In the genomic region with DNA sequence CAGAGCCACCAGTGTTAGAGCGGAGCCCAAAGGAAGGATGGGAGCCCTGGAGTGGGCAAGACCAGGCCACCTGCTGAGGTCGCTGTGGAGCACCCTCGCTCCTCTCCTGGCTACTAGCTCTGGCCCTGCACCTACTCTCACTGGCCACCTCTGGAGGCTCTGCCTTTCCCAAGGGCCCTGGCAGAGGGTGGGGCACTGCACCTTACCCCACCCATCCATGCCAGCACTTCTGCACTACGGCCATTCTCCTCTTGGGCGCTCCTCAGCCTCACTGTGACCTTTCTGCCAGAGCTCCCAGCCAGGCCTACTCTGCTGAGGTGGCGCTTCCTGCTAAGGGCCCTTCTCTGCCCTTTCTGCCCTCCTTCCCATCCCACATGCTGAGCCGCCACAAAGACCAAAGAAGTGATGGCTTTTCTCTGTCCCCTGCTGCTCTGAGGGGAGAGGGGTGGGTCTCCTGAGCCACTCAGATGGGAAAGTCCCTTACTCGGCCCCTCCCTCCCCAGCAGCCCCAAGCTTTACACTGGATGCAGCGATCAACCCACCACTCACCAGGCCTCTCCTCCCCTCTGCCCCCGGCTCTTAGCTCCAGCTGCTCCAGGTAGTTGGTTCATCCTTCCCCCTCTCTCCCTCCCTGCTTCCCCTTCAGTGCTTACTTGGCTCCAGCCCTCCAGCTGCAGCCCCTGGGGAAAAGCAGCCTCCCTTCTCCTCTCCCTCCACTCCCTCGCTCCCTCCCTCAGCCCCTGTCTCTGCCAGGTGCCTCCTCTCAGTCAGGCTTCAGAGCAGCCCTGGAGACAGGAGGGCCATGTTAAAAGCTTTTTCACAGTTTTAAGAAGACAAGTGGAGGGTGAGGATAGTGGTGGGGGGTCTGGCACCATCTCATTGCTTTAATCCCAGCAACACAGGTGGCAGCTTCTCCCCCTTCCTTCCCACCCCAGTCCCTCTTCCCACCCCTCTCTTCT, we compare ENCODE assay signal across 2 cellular contexts.
TF ChIP-seq lines count a peak whose summit lies in the region.

No MANE protein-coding gene starts in this region.

TF ChIP-seq in A549, 52 proteins besides CTCF, POLR2A, EP300 and RAD21:
- TF ChIP-seq MAFK (IDR thresholded peaks at IDR 0.05; ENCODE audit: partially characterized antibody), result peak; percentile 48
- TF ChIP-seq, protein P1, sequence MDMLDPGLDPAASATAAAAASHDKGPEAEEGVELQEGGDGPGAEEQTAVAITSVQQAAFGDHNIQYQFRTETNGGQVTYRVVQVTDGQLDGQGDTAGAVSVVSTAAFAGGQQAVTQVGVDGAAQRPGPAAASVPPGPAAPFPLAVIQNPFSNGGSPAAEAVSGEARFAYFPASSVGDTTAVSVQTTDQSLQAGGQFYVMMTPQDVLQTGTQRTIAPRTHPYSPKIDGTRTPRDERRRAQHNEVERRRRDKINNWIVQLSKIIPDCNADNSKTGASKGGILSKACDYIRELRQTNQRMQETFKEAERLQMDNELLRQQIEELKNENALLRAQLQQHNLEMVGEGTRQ (IDR thresholded peaks at IDR 0.05), result no peak
TF ChIP-seq in A549: peak in this region for 1.

TF ChIP-seq in HCT116, 20 proteins besides CTCF, POLR2A, EP300 and RAD21:
- TF ChIP-seq JUND (IDR thresholded peaks at IDR 0.05) (no peak), POLR2AphosphoS5 (IDR thresholded peaks at IDR 0.05; ENCODE audit: low read depth, low read length) (no peak), SIN3A (IDR thresholded peaks at IDR 0.05; ENCODE audit: low read depth) (no peak), EZH2phosphoT487 (IDR thresholded peaks at IDR 0.05; ENCODE audit: borderline replicate concordance) (no peak), ZFX (IDR thresholded peaks at IDR 0.05) (no peak), EGR1 (IDR thresholded peaks at IDR 0.05; ENCODE audit: low read depth) (no peak)
- TF ChIP-seq, protein P2, sequence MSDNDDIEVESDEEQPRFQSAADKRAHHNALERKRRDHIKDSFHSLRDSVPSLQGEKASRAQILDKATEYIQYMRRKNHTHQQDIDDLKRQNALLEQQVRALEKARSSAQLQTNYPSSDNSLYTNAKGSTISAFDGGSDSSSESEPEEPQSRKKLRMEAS (IDR thresholded peaks at IDR 0.05), result no peak
